Comparison of ENCODE assay signal across 8 cellular contexts in the genomic region with DNA sequence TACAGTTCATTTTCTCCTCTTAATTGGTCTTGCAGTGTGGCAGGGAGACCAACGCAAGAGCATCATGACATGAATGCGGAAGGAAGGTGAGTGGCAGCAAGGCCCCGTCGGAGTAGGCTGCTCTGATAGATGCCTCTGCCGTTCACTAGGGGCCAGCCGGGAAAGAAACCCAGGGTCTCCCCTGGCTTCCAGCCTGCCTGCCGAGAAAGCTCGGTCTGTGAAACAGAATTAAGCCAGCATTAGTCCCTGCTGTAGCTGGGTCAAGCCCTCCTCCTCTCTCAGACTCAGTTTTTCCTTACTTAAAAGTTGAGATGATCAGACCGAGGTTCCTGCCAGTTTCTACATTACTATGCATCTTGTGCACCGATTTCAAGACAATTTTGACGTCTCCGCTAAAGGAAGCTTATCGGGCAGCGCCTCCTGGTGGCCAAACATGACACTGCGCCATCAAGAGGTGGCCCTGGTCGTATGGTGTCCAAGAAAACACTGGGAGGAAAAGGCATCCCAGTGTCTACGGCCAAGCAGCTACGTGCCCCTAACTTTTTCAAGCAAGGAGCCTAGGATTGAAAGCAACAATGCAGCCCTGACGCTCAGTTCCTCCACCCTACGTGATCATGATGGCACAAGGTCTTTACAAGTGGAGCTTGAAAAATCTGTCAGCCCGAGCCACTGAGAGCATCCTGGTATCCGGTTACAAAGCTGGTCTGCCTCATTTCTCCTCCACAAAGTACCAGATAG.
DNase-seq lines count a peak whose midpoint lies in the region; ATAC-seq and TF ChIP-seq lines count a peak whose summit lies in the region.

No MANE protein-coding gene starts in this region.

- peaks cover 20 to 25% of the 10 kb centered on the region in 2 donors for H3K27me3 Mint-ChIP-seq in T-cell

- POLR2A ChIA-PET in T-cell (lab: Charles Lee): interaction anchor here in 1 of 2 donors (0.5 kb wide), 1 partner anchor 1730 kb away, joined by 3 read pairs; no protein-coding TSS in a partner anchor

- intact Hi-C loops in left ventricle myocardium superior (cut with micrococcal nuclease): loop anchor here (5.0 to 10.0 kb wide), 2 partner anchors 470 to 602 kb away; no protein-coding TSS in a partner anchor

- H3K9me3 Mint-ChIP-seq in T-cell: no peaks in the 10 kb centered on the region

- peak overlapping the region in 1 of 3 donors; percentile 35 for H3K4me3 Mint-ChIP-seq in T-cell

- ATAC-seq in T-cell (replicated peaks in 1 of 4) (peak; percentile 42 to 73 (median 63)), left ventricle myocardium superior (peak; percentile 62), GM21390 (IDR thresholded peaks at IDR 0.05; ENCODE audit: unreplicated experiment) (no peak)

- no peaks in the 10 kb centered on the region for H3K36me3 Mint-ChIP-seq in T-cell

- H3K4me1 Mint-ChIP-seq in T-cell: peaks cover 2 to 10% (median 7%) of the 10 kb centered on the region in 3 donors

- peak; percentile 98 for TF ChIP-seq CTCF in AG09309 (IDR thresholded peaks at IDR 0.05; ENCODE audit: control insufficient read depth, insufficient read depth, low read depth, low read length, missing control alignments)

- CTCF ChIA-PET in T-cell (lab: Charles Lee): interaction anchor here (0.5 to 1.7 kb wide), 18 partner anchors 10 to 1602 kb away, joined by 3 to 9 read pairs (median 4); no protein-coding TSS in a partner anchor

- no peak overlapping the region for H3K27ac Mint-ChIP-seq in T-cell

- DNase-seq in AG09309 (ENCODE audit: low read depth): peak; percentile 43
- peak; percentile 56 for DNase-seq in GM19238 (ENCODE audit: insufficient read length, low spot score)
- peak; percentile 76 for DNase-seq in M059J (ENCODE audit: low read depth)
- peak; percentile 19 to 72 (median 60) for DNase-seq in T-cell
- DNase-seq in amniotic epithelial cell (ENCODE audit: low read depth): peak; percentile 15
- peak; percentile 84 for DNase-seq in left ventricle myocardium superior
- peak; percentile 64 for DNase-seq in renal cortical epithelial cell (ENCODE audit: low read depth)

- H3K4me3 ChIP-seq in AG09309 (ENCODE audit: control insufficient read depth, low read depth, low read length): no peak overlapping the region

Comparison
In these comparisons a context has a peak if more than half of its experiments do, and no peak if none do; other contexts are left out.
1. DNase-seq: peak in every context shown above with its lines; median percentile 84 in left ventricle myocardium superior; 76 in M059J; 64 in renal cortical epithelial cell; 60 in T-cell; 56 in GM19238; 43 in AG09309; 15 in amniotic epithelial cell.